23 cellular contexts compared by ENCODE assay signal in genomic region chr1:89827902-89828301, GRCh38. TPM values are rescaled to one million over a fixed set of nuclear protein-coding genes. Genes with fewer than 3 reads are reported as not detected.
A peak's percentile ranks its signal among the peaks of the same experiment; 100 is the strongest.
DNase-seq lines count a peak whose midpoint lies in the region; ATAC-seq, FAIRE-seq and TF ChIP-seq lines count a peak whose summit lies in the region.
"Had no signal": no experiment of that assay in that cellular context is flagged by ENCODE, and none has a peak within 500 bp of the region (broad histone marks: within the 10 kb centered on the region; RNA-seq: fewer than 3 reads in every experiment).

No MANE protein-coding gene starts in this region.

- H3K4me1 Mint-ChIP-seq in dendritic cell treated with granulocyte-macrophage colony-stimulating factor and Interleukin-4, amounts not matched to agents 40 ng/mL and 50 ng/mL, for 4 days (ENCODE audit: low read depth), result peaks cover 66% of the 10 kb centered on the region
- peaks cover 13% of the 10 kb centered on the region for H3K4me1 Mint-ChIP-seq in endodermal cell
- H3K4me1 Mint-ChIP-seq in Caco-2 (ENCODE audit: low read depth, unreplicated experiment), result peaks cover 22% of the 10 kb centered on the region

- peaks cover 2 to 7% of the 10 kb centered on the region in 2 experiments; a peak in 2 of 5 replicates for H3K36me3 ChIP-seq in HepG2 (replicated peaks in 1 of 2; ENCODE audit: control insufficient read depth in 1 of 2, insufficient read depth in 2 of 2, low read length in 2 of 2)
- H3K36me3 ChIP-seq in right lobe of liver, result no peaks in the 10 kb centered on the region
- no peaks in the 10 kb centered on the region for H3K36me3 ChIP-seq in Loucy (ENCODE audit: insufficient read depth, low read length)
- no peaks in the 10 kb centered on the region for H3K36me3 ChIP-seq in endodermal cell (ENCODE audit: control insufficient read depth, insufficient read depth, low read length)
- no peaks in the 10 kb centered on the region for H3K36me3 ChIP-seq in Caco-2 (ENCODE audit: control insufficient read depth, insufficient read depth, low read length)

- no peak overlapping the region for H3K4me3 Mint-ChIP-seq in dendritic cell treated with granulocyte-macrophage colony-stimulating factor and Interleukin-4, amounts not matched to agents 40 ng/mL and 50 ng/mL, for 4 days
- H3K4me3 Mint-ChIP-seq in endodermal cell, result no peak overlapping the region
- H3K4me3 Mint-ChIP-seq in Caco-2 (ENCODE audit: unreplicated experiment), result no peak overlapping the region
- H3K4me3 Mint-ChIP-seq: B cell; CD4-positive, alpha-beta memory T cell; CD4-positive, CD25-positive, alpha-beta regulatory T cell; CD8-positive, alpha-beta memory T cell had no signal

- H3K9me2 ChIP-seq in Loucy (replicated peaks; ENCODE audit: low read depth, low read length), result no peaks in the 10 kb centered on the region

- FAIRE-seq in HepG2 (lab: Jason Lieb, UNC), result no peak
- FAIRE-seq: A549, D721Med, G401.6, GM12891, GM18507 had no signal

- H3K79me2 ChIP-seq in HepG2 (ENCODE audit: insufficient read depth, low read length) (peaks cover 86% of the 10 kb centered on the region), Loucy (ENCODE audit: insufficient read depth, low read length) (peaks cover 93% of the 10 kb centered on the region)

- BruUV-seq in HepG2 (replicated peaks; lab: Mats Ljungman, UMichigan), result no TSS peak
- no TSS peak for BruUV-seq in Caco-2 (replicated peaks; lab: Mats Ljungman, UMichigan)

- H3K27me3 Mint-ChIP-seq in dendritic cell treated with granulocyte-macrophage colony-stimulating factor and Interleukin-4, amounts not matched to agents 40 ng/mL and 50 ng/mL, for 4 days, result no peaks in the 10 kb centered on the region
- H3K27me3 Mint-ChIP-seq in endodermal cell (ENCODE audit: insufficient read depth), result no peaks in the 10 kb centered on the region
- no peaks in the 10 kb centered on the region for H3K27me3 Mint-ChIP-seq in Caco-2 (ENCODE audit: insufficient read depth, unreplicated experiment)
- H3K27me3 Mint-ChIP-seq: B cell; CD4-positive, alpha-beta memory T cell; CD8-positive, alpha-beta memory T cell had no signal

- H3K4me2 ChIP-seq in HepG2 (ENCODE audit: low read depth, low read length) (no peak overlapping the region), Loucy (ENCODE audit: low read depth, low read length, poor library complexity, severe bottlenecking) (peak overlapping the region; percentile 19)
- H3K4me2 ChIP-seq: A549 had no signal

- no peak for DNase-seq in HepG2 (ENCODE audit: low spot score)
- no peak for DNase-seq in right lobe of liver
- DNase-seq in endodermal cell, result no peak
- DNase-seq in Caco-2, result no peak
- DNase-seq: AML-193; Calu3; CD4-positive, alpha-beta memory T cell; CD4-positive, CD25-positive, alpha-beta regulatory T cell; CD8-positive, alpha-beta memory T cell; COR-L47; DMS79 treated with DMSO at 0.1 percent for 48 hours; GF-D8 had no signal

- TF ChIP-seq CTCF in HepG2 (CRISPR knock-in tag; IDR thresholded peaks at IDR 0.05), result no peak
- no peak for TF ChIP-seq CTCF in right lobe of liver (IDR thresholded peaks at IDR 0.05)
- TF ChIP-seq CTCF in Loucy (conservative IDR thresholded peaks at IDR 0.05; ENCODE audit: low read length), result no peak
- TF ChIP-seq CTCF in endodermal cell (conservative IDR thresholded peaks at IDR 0.05), result no peak
- TF ChIP-seq CTCF in Caco-2 (IDR thresholded peaks at IDR 0.05; ENCODE audit: insufficient read depth in 1 of 2, low read depth in 1 of 2, low read length in 1 of 2, severe bottlenecking in 1 of 2, unreplicated experiment in 1 of 2), result no peak

- no peaks in the 10 kb centered on the region for H3K27me3 ChIP-seq in HepG2 (ENCODE audit: control insufficient read depth in 1 of 2, insufficient read depth in 2 of 2, low read length in 2 of 2)
- H3K27me3 ChIP-seq in right lobe of liver, result no peaks in the 10 kb centered on the region
- no peaks in the 10 kb centered on the region for H3K27me3 ChIP-seq in Loucy (ENCODE audit: insufficient read depth, low read length, poor library complexity, severe bottlenecking)
- no peaks in the 10 kb centered on the region for H3K27me3 ChIP-seq in endodermal cell (ENCODE audit: control insufficient read depth, insufficient read depth, low read length, poor library complexity, severe bottlenecking)
- no peaks in the 10 kb centered on the region for H3K27me3 ChIP-seq in Caco-2 (replicated peaks; ENCODE audit: control insufficient read depth, insufficient read depth, low read length)
- H3K27me3 ChIP-seq: BLaER1 treated with 17β-estradiol and CSF1 and Interleukin-3, amounts not matched to agents 10 nM and 100 nM had no signal

- intact Hi-C loops in HepG2 (cut with micrococcal nuclease; ENCODE audit: unreplicated experiment), result no loop called here
- intact Hi-C loops in right lobe of liver (cut with DNase I), result no loop called here
- intact Hi-C loops in dendritic cell treated with granulocyte-macrophage colony-stimulating factor and Interleukin-4, amounts not matched to agents 40 ng/mL and 50 ng/mL, for 4 days (cut with micrococcal nuclease), result no loop called here
- intact Hi-C loops in Caco-2 (cut with micrococcal nuclease; ENCODE audit: unreplicated experiment), result no loop called here

- H3F3A ChIP-seq in Loucy (ENCODE audit: low read depth), result no peaks in the 10 kb centered on the region

- POLR2A ChIA-PET in HepG2 (lab: Yijun Ruan, JAX), result interaction anchor here (0.7 kb wide), 1 partner anchor 8 kb away, joined by 3 read pairs; no protein-coding TSS in a partner anchor
- POLR2A ChIA-PET in Caco-2 (lab: Charles Lee), result interaction anchor here (1.2 kb wide), 1 partner anchor 19 kb away, joined by 3 read pairs; no protein-coding TSS in a partner anchor

- CTCF ChIA-PET in HepG2 (lab: Yijun Ruan, JAX; ENCODE audit: low intra/inter-chr PET ratio, low total read pairs) (no interaction called here), Caco-2 (lab: Charles Lee) (interaction anchor here (0.6 kb wide), 1 partner anchor 15 kb away, joined by 3 read pairs; no protein-coding TSS in a partner anchor)

- H3K9me3 Mint-ChIP-seq in dendritic cell treated with granulocyte-macrophage colony-stimulating factor and Interleukin-4, amounts not matched to agents 40 ng/mL and 50 ng/mL, for 4 days, result no peaks in the 10 kb centered on the region
- H3K9me3 Mint-ChIP-seq in endodermal cell (no peaks in the 10 kb centered on the region), Caco-2 (ENCODE audit: unreplicated experiment) (no peaks in the 10 kb centered on the region)
- H3K9me3 Mint-ChIP-seq: CD4-positive, alpha-beta memory T cell; CD8-positive, alpha-beta memory T cell had no signal

- H3K27ac Mint-ChIP-seq in dendritic cell treated with granulocyte-macrophage colony-stimulating factor and Interleukin-4, amounts not matched to agents 40 ng/mL and 50 ng/mL, for 4 days, result peak overlapping the region; percentile 45
- no peak overlapping the region for H3K27ac Mint-ChIP-seq in endodermal cell
- no peak overlapping the region for H3K27ac Mint-ChIP-seq in Caco-2 (ENCODE audit: unreplicated experiment)
- H3K27ac Mint-ChIP-seq: B cell; CD4-positive, alpha-beta memory T cell; CD8-positive, alpha-beta memory T cell had no signal

- H3K27ac ChIP-seq in HepG2 (ENCODE audit: extremely low read length, insufficient read depth, low read length) (no peak overlapping the region), right lobe of liver (no peak overlapping the region), endodermal cell (ENCODE audit: low read depth, low read length) (no peak overlapping the region)
- H3K27ac ChIP-seq: 22Rv1; A549; BLaER1 treated with 17β-estradiol and CSF1 and Interleukin-3, amounts not matched to agents 10 nM and 100 nM; C4-2B had no signal

- TF ChIP-seq EP300 in HepG2 (IDR thresholded peaks at IDR 0.05; ENCODE audit: low read depth in 2 of 2, low read length in 2 of 2) (no peak), HepG2 (CRISPR knock-in tag; IDR thresholded peaks at IDR 0.05; ENCODE audit: borderline replicate concordance) (no peak)

- 100% methylated on average over 1 of the region's 1 CpG for WGBS in HepG2 (ENCODE audit: low lambda C conversion rate)
- 100% methylated on average over 1 of the region's 1 CpG for WGBS in right lobe of liver (ENCODE audit: insufficient coverage, low coverage, low lambda C conversion rate, missing lambda C conversion rate)
- WGBS in endodermal cell (ENCODE audit: insufficient coverage in 1 of 2, insufficient read length in 1 of 2), 2 experiments, result 94 to 100% methylated on average over 1 of the region's 1 CpG

- H2AFZ ChIP-seq in HepG2 (ENCODE audit: low read length) (no peak overlapping the region), Loucy (ENCODE audit: low read length) (no peak overlapping the region)

- TF ChIP-seq POLR2A in HepG2 (IDR thresholded peaks at IDR 0.05; ENCODE audit: insufficient read depth in 1 of 2, low read depth in 2 of 2, low read length in 2 of 2) (no peak), right lobe of liver (IDR thresholded peaks at IDR 0.05) (no peak)

- H3K36me3 Mint-ChIP-seq in dendritic cell treated with granulocyte-macrophage colony-stimulating factor and Interleukin-4, amounts not matched to agents 40 ng/mL and 50 ng/mL, for 4 days (ENCODE audit: low read depth), result peaks cover 43% of the 10 kb centered on the region
- peaks cover 15% of the 10 kb centered on the region for H3K36me3 Mint-ChIP-seq in endodermal cell (ENCODE audit: low read depth)
- peaks cover 8% of the 10 kb centered on the region for H3K36me3 Mint-ChIP-seq in Caco-2 (ENCODE audit: insufficient read depth, unreplicated experiment)
- H3K36me3 Mint-ChIP-seq: CD4-positive, CD25-positive, alpha-beta regulatory T cell had no signal

- H3K4me3 ChIP-seq in HepG2 (replicated peaks in 1 of 3; ENCODE audit: insufficient read depth in 1 of 3, low read depth in 2 of 3, low read length in 3 of 3) (no peak overlapping the region), right lobe of liver (no peak overlapping the region), Loucy (ENCODE audit: low read length, poor library complexity, severe bottlenecking) (no peak overlapping the region), endodermal cell (ENCODE audit: low read length) (no peak overlapping the region), Caco-2 (ENCODE audit: low read depth, low read length) (no peak overlapping the region)
- H3K4me3 ChIP-seq: A549; BLaER1 treated with 17β-estradiol and CSF1 and Interleukin-3, amounts not matched to agents 10 nM and 100 nM had no signal

- no peak overlapping the region for H3K9ac ChIP-seq in HepG2 (ENCODE audit: insufficient read depth, low read depth, low read length)
- no peak overlapping the region for H3K9ac ChIP-seq in Loucy (ENCODE audit: low read depth, low read length, poor library complexity, severe bottlenecking)
- H3K9ac ChIP-seq in endodermal cell (ENCODE audit: extremely low read depth, low read length, poor library complexity, severe bottlenecking), result no peak overlapping the region
- H3K9ac ChIP-seq: BLaER1 treated with 17β-estradiol and CSF1 and Interleukin-3, amounts not matched to agents 10 nM and 100 nM had no signal

- in situ Hi-C loops in HepG2 (cut with HindIII; ENCODE audit: extremely low pct_ligation_motif_present, low pct_unique_long_range_greater_than_20kb), result no loop called here

- H3K9me3 ChIP-seq in HepG2 (ENCODE audit: low read length) (no peaks in the 10 kb centered on the region), right lobe of liver (no peaks in the 10 kb centered on the region), Loucy (ENCODE audit: insufficient read depth, low read depth, low read length) (no peaks in the 10 kb centered on the region), endodermal cell (ENCODE audit: control insufficient read depth, low read length) (no peaks in the 10 kb centered on the region), Caco-2 (no peaks in the 10 kb centered on the region)
- H3K9me3 ChIP-seq: A549 had no signal

- no peak for ATAC-seq in HepG2
- ATAC-seq in right lobe of liver, result no peak
- ATAC-seq: A549 had no signal

- no peak for TF ChIP-seq RAD21 in HepG2 (CRISPR knock-in tag; IDR thresholded peaks at IDR 0.05)

- peaks cover 85% of the 10 kb centered on the region for H3K4me1 ChIP-seq in HepG2 (ENCODE audit: insufficient read depth, low read length)
- peaks cover 2 to 24% (median 8%) of the 10 kb centered on the region in 4 donors for H3K4me1 ChIP-seq in right lobe of liver
- peaks cover 73% of the 10 kb centered on the region for H3K4me1 ChIP-seq in Loucy (ENCODE audit: insufficient read depth, low read length, poor library complexity, severe bottlenecking)
- no peaks in the 10 kb centered on the region for H3K4me1 ChIP-seq in endodermal cell (ENCODE audit: control insufficient read depth, insufficient read depth, low read length)
- peaks cover 26% of the 10 kb centered on the region for H3K4me1 ChIP-seq in Caco-2

- peaks cover 5% of the 10 kb centered on the region; the same call in 1 of the 2 replicates for H4K20me1 ChIP-seq in HepG2 (ENCODE audit: insufficient read depth, low read length)
- peaks cover 86% of the 10 kb centered on the region for H4K20me1 ChIP-seq in Loucy (ENCODE audit: insufficient read depth, low read length, poor library complexity, severe bottlenecking)

RNA-seq across cellular contexts. Expression of gene LRRC8D, which starts 7.1 kb away (rescaled TPM):
- total RNA-seq in HepG2 (2016; rRNA removed; fragmentation: Illumina TruSeq; extraction: Trizol) (44.6 and 45.5 TPM in 2 replicates), right lobe of liver (10 to 100 TPM; 11.5 to 22.1 (median 19.3) TPM), endodermal cell (10 to 100 TPM; 23.8 to 33.8 TPM), Caco-2 (2022) (34.4 and 39.4 TPM in 2 replicates)
- 8.5 and 9.3 TPM in 2 replicates for total RNA-seq in HepG2 (2016; cell fraction: cytosol; rRNA removed; fragmentation: Illumina TruSeq; extraction: Trizol; ENCODE audit: low read depth)
- 43.8 and 46.2 TPM in 2 replicates for total RNA-seq in HepG2 (2016; cell fraction: insoluble cytoplasmic fraction; rRNA removed; fragmentation: Illumina TruSeq; extraction: Trizol)
- 33.3 and 37.9 TPM in 2 replicates for total RNA-seq in HepG2 (2016; cell fraction: membrane; rRNA removed; fragmentation: Illumina TruSeq; extraction: Trizol)
- 43.7 and 45.6 TPM in 2 replicates for total RNA-seq in HepG2 (2016; cell fraction: nucleus; rRNA removed; fragmentation: Illumina TruSeq; extraction: Trizol)
- polyA plus RNA-seq in HepG2 (2011; rRNA removed), result 29.9 and 30.0 TPM in 2 replicates
- 27.1 and 30.0 TPM in 2 replicates for polyA plus RNA-seq in HepG2 (2011; cell fraction: cytosol; rRNA removed)
- 29.5 and 30.7 TPM in 2 replicates for polyA plus RNA-seq in HepG2 (2011; cell fraction: nucleus; rRNA removed)
- 26.8 and 28.6 TPM in 2 replicates for polyA plus RNA-seq in HepG2 (2012)
- 5.8 and 5.9 TPM in 2 replicates for polyA plus RNA-seq in HepG2 (2016; cell fraction: cytosol; fragmentation: Illumina TruSeq; extraction: Trizol; ENCODE audit: low read depth)
- polyA plus RNA-seq in HepG2 (2016; cell fraction: insoluble cytoplasmic fraction; fragmentation: Illumina TruSeq; extraction: Trizol; ENCODE audit: low read depth), result 47.0 and 48.7 TPM in 2 replicates
- polyA plus RNA-seq in HepG2 (2016; cell fraction: membrane; fragmentation: Illumina TruSeq; extraction: Trizol; ENCODE audit: low read depth), result 20.5 and 21.4 TPM in 2 replicates
- 53.9 and 57.1 TPM in 2 replicates for polyA plus RNA-seq in HepG2 (2016; cell fraction: nucleus; fragmentation: Illumina TruSeq; extraction: Trizol; ENCODE audit: insufficient read depth, low read depth)
- 65.8 and 107 TPM in 2 replicates for polyA minus RNA-seq in HepG2 (2011; rRNA and poly(A)+ RNA removed; ENCODE audit: low replicate concordance)
- 26.6 and 33.6 TPM in 2 replicates for polyA minus RNA-seq in HepG2 (2011; cell fraction: cytosol; rRNA and poly(A)+ RNA removed)
- polyA minus RNA-seq in HepG2 (2011; cell fraction: nucleus; rRNA and poly(A)+ RNA removed), result 44.2 and 52.0 TPM in 2 replicates
- 26.5 TPM for polyA plus RNA-seq in endodermal cell (2013, experiment 1 of 2)
- 21.1 TPM for polyA plus RNA-seq in endodermal cell (2013, experiment 2 of 2)
